ENCODE assay signal across 12 cellular contexts in genomic region chr10:91604936-91605534, GRCh38. TPM values are rescaled to one million over a fixed set of nuclear protein-coding genes. Genes with fewer than 3 reads are reported as not detected.
DNase-seq lines count a peak whose midpoint lies in the region; ATAC-seq, FAIRE-seq and TF ChIP-seq lines count a peak whose summit lies in the region.
"Had no signal": no experiment of that assay in that cellular context is flagged by ENCODE, and none has a peak within 500 bp of the region (broad histone marks: within the 10 kb centered on the region; RNA-seq: fewer than 3 reads in every experiment).

No MANE protein-coding gene starts in this region.

- CTCF ChIA-PET in PC-3 (lab: Charles Lee): interaction anchor here (0.9 kb wide), 1 partner anchor 17 kb away, joined by 3 read pairs; no protein-coding TSS in a partner anchor
- CTCF ChIA-PET in endothelial cell of umbilical vein (lab: Charles Lee): interaction anchor here (0.8 to 1.9 kb wide), 9 partner anchors 8 to 53 kb away, joined by 3 to 10 read pairs (median 4); partner anchors contain the start of gene PPP1R3C

- no peak overlapping the region for H3K4me3 ChIP-seq in PC-3 (ENCODE audit: low read length)
- H3K4me3 ChIP-seq in endothelial cell of umbilical vein (replicated peaks in 1 of 3; ENCODE audit: insufficient read depth in 1 of 3, low read depth in 1 of 3, low read length in 3 of 3): no peak overlapping the region
- no peak overlapping the region for H3K4me3 ChIP-seq in parathyroid adenoma (ENCODE audit: low read depth, low read length)
- H3K4me3 ChIP-seq: GM12878, lung had no signal

- TF ChIP-seq POLR2A in endothelial cell of umbilical vein (IDR thresholded peaks at IDR 0.05; ENCODE audit: low read depth, low read length): peak; percentile 33

- no peaks in the 10 kb centered on the region for H3K9me1 ChIP-seq in endothelial cell of umbilical vein (replicated peaks; ENCODE audit: control insufficient read depth, extremely low read depth, insufficient read depth, low read length)

- H3K9me2 ChIP-seq in PC-3 (replicated peaks; ENCODE audit: low read length): no peaks in the 10 kb centered on the region

- H3K9me3 ChIP-seq in PC-3 (ENCODE audit: low read length): 0 out of 2 replicates have a peak, but pooled peaks cover 4% of the 10 kb centered on the region
- H3K9me3 ChIP-seq in endothelial cell of umbilical vein (replicated peaks; ENCODE audit: control insufficient read depth, insufficient read depth, low read length): peaks cover 2% of the 10 kb centered on the region
- H3K9me3 ChIP-seq in parathyroid adenoma (ENCODE audit: control insufficient read depth, low read length): no peaks in the 10 kb centered on the region

- peaks cover 7% of the 10 kb centered on the region for H3F3A ChIP-seq in PC-3 (ENCODE audit: low read length, unreplicated experiment)

- peak overlapping the region; percentile 60 for H3K4me2 ChIP-seq in PC-3 (ENCODE audit: low read length)
- H3K4me2 ChIP-seq in endothelial cell of umbilical vein (ENCODE audit: insufficient read depth, low read length): peak overlapping the region; percentile 70
- H3K4me2 ChIP-seq in parathyroid adenoma (ENCODE audit: low read length): no peak overlapping the region

- DNase-seq in AG08395 (ENCODE audit: low spot score) (peak; percentile 65), PC-3 (peak; percentile 67), endothelial cell of umbilical vein (ENCODE audit: low read depth, low spot score) (peak; percentile 79), midbrain (lab: John Stamatoyannopoulos, UW) (no peak), LoVo (ENCODE audit: low spot score) (no peak)
- DNase-seq: NCI-H1694; stimulated activated CD4-positive, alpha-beta T cell treated with anti-CD3 and anti-CD28 coated beads, Interleukin-12 subunit alpha, Interleukin-12 subunit beta, amount 100 ng/mL, for 4 hours had no signal

- H3K27me3 ChIP-seq in PC-3 (ENCODE audit: low read length) (no peaks in the 10 kb centered on the region), endothelial cell of umbilical vein (ENCODE audit: control insufficient read depth in 2 of 2, insufficient read depth in 2 of 2, low read length in 2 of 2) (no peaks in the 10 kb centered on the region), parathyroid adenoma (ENCODE audit: control insufficient read depth, insufficient read depth, low read length) (no peaks in the 10 kb centered on the region)

- H3K9ac ChIP-seq in PC-3 (ENCODE audit: low read length) (no peak overlapping the region), endothelial cell of umbilical vein (replicated peaks; ENCODE audit: extremely low read depth, insufficient read depth, low read length) (peak overlapping the region; percentile 41), parathyroid adenoma (no peak overlapping the region)

- peak; percentile 67 for FAIRE-seq in endothelial cell of umbilical vein (lab: Jason Lieb, UNC)
- FAIRE-seq: GM12878 had no signal

- no peaks in the 10 kb centered on the region for H3K79me2 ChIP-seq in PC-3 (ENCODE audit: low read length)
- H3K79me2 ChIP-seq in endothelial cell of umbilical vein (ENCODE audit: control insufficient read depth, insufficient read depth, low read length): no peaks in the 10 kb centered on the region
- H3K79me2 ChIP-seq in parathyroid adenoma: no peaks in the 10 kb centered on the region

- intact Hi-C loops in PC-3 (cut with micrococcal nuclease) (no loop called here), endothelial cell of umbilical vein (cut with micrococcal nuclease) (loop anchor here (1.0 kb wide), 2 partner anchors 8 to 9 kb away; no protein-coding TSS in a partner anchor)

- BruUV-seq in PC-3 (replicated peaks; lab: Mats Ljungman, UMichigan) (no TSS peak), endothelial cell of umbilical vein (replicated peaks; lab: Mats Ljungman, UMichigan) (no TSS peak)

- H4K20me1 ChIP-seq in PC-3 (ENCODE audit: low read length) (no peaks in the 10 kb centered on the region), endothelial cell of umbilical vein (replicated peaks; ENCODE audit: control insufficient read depth, extremely low read depth, insufficient read depth, low read length) (no peaks in the 10 kb centered on the region)

- H2AFZ ChIP-seq in PC-3 (ENCODE audit: low read length) (no peak overlapping the region), endothelial cell of umbilical vein (ENCODE audit: low read depth, low read length) (no peak overlapping the region), parathyroid adenoma (peak overlapping the region; percentile 1)

- H3K36me3 ChIP-seq in PC-3 (ENCODE audit: low read depth, low read length) (no peaks in the 10 kb centered on the region), endothelial cell of umbilical vein (ENCODE audit: control insufficient read depth in 2 of 2, extremely low read depth in 1 of 2, insufficient read depth in 2 of 2, low read length in 2 of 2) (no peaks in the 10 kb centered on the region), parathyroid adenoma (ENCODE audit: control insufficient read depth, insufficient read depth, low read length) (no peaks in the 10 kb centered on the region)

- dilution Hi-C loops in endothelial cell of umbilical vein (cut with MboI; ENCODE audit: extremely low pct_ligation_motif_present, low sequenced_read_pairs): no loop called here

- TF ChIP-seq CTCF in PC-3 (conservative IDR thresholded peaks at IDR 0.05; ENCODE audit: low read depth, low read length): no peak
- no peak for TF ChIP-seq CTCF in endothelial cell of umbilical vein (IDR thresholded peaks at IDR 0.05; ENCODE audit: extremely low read depth in 1 of 2, insufficient read depth in 1 of 2, low read depth in 1 of 2, low read length in 2 of 2)
- no peak for TF ChIP-seq CTCF in parathyroid adenoma (IDR thresholded peaks at IDR 0.05)

- ATAC-seq in PC-3: peak; percentile 27
- no peak for ATAC-seq in GM18511 (IDR thresholded peaks at IDR 0.05; ENCODE audit: unreplicated experiment)
- ATAC-seq in HG02884 (IDR thresholded peaks at IDR 0.05; ENCODE audit: unreplicated experiment): no peak
- ATAC-seq: GM12878 had no signal

- H3K27ac ChIP-seq in PC-3 (ENCODE audit: low read length): peak overlapping the region; percentile 69
- H3K27ac ChIP-seq in endothelial cell of umbilical vein (ENCODE audit: insufficient read depth, low read depth, low read length): peak overlapping the region; percentile 78
- H3K27ac ChIP-seq in parathyroid adenoma: no peak overlapping the region

- H3K4me1 ChIP-seq in PC-3 (ENCODE audit: insufficient read depth, low read length): peaks cover 33% of the 10 kb centered on the region
- H3K4me1 ChIP-seq in endothelial cell of umbilical vein (ENCODE audit: control insufficient read depth, extremely low read depth, insufficient read depth, low read length): peaks cover 27% of the 10 kb centered on the region
- peaks cover 24% of the 10 kb centered on the region for H3K4me1 ChIP-seq in parathyroid adenoma

- POLR2A ChIA-PET in PC-3 (lab: Charles Lee; ENCODE audit: unreplicated experiment): no interaction called here
- POLR2A ChIA-PET in endothelial cell of umbilical vein (lab: Charles Lee): interaction anchor here (1.5 to 1.9 kb wide), 2 partner anchors 8 to 27 kb away, joined by 5 to 9 read pairs; partner anchors contain the start of gene PPP1R3C

TF ChIP-seq in endothelial cell of umbilical vein, 7 proteins besides CTCF, POLR2A, EP300 and RAD21:
- no peak for TF ChIP-seq GATA2 (IDR thresholded peaks at IDR 0.05; ENCODE audit: insufficient read depth, insufficient read length, low read depth, low read length)
- peak; percentile 80 for TF ChIP-seq JUN (IDR thresholded peaks at IDR 0.05; ENCODE audit: borderline replicate concordance, insufficient read depth, insufficient read length, low read depth)
- peak; percentile 89 for TF ChIP-seq FOS (IDR thresholded peaks at IDR 0.05; ENCODE audit: borderline replicate concordance, insufficient read depth, low read length)

RNA-seq across cellular contexts. Expression of gene PPP1R3C, which starts 27.8 kb away (rescaled TPM):
- 0.17 TPM in 1 of 2 replicates, not detected in the other for total RNA-seq in PC-3 (2014; rRNA removed)
- 0.74 and 1.6 TPM in 2 replicates for total RNA-seq in endothelial cell of umbilical vein
- polyA plus RNA-seq in endothelial cell of umbilical vein: 2.0 TPM in 2 replicates
- 1.4 and 2.1 TPM in 2 replicates for polyA plus RNA-seq in endothelial cell of umbilical vein (2011; cell fraction: cytosol; rRNA removed)
- polyA plus RNA-seq in endothelial cell of umbilical vein (2011; cell fraction: nucleus; rRNA removed): 1.1 and 2.0 TPM in 2 replicates
- polyA plus RNA-seq in endothelial cell of umbilical vein (2012): 4.7 and 10.1 TPM in 2 replicates
- 6.1 and 7.6 TPM in 2 replicates for polyA minus RNA-seq in endothelial cell of umbilical vein
- 8.5 TPM for polyA minus RNA-seq in endothelial cell of umbilical vein (2011; cell fraction: cytosol; rRNA and poly(A)+ RNA removed)
- 2.8 and 2.9 TPM in 2 replicates for polyA minus RNA-seq in endothelial cell of umbilical vein (2011; cell fraction: nucleus; rRNA and poly(A)+ RNA removed)
- total RNA-seq: GM12878 had no signal

Comparison
In these comparisons a context has a peak if more than half of its experiments do, and no peak if none do; other contexts are left out.
1. DNase-seq: peak in AG08395 (single experiment), PC-3 (single experiment) and endothelial cell of umbilical vein (single experiment); none in midbrain (single experiment) and LoVo (single experiment).